ENCODE assay signal across 13 cellular contexts in genomic region chr7:80940539-80941205, GRCh38. TPM values are rescaled to one million over a fixed set of nuclear protein-coding genes. Genes with fewer than 3 reads are reported as not detected.
DNase-seq lines count a peak whose midpoint lies in the region; ATAC-seq and TF ChIP-seq lines count a peak whose summit lies in the region.
"Had no signal": no experiment of that assay in that cellular context is flagged by ENCODE, and none has a peak within 500 bp of the region (broad histone marks: within the 10 kb centered on the region; RNA-seq: fewer than 3 reads in every experiment).

No MANE protein-coding gene starts in this region.

- TF ChIP-seq CTCF in right atrium auricular region (IDR thresholded peaks at IDR 0.05) (no peak), colonic mucosa (IDR thresholded peaks at IDR 0.05) (no peak), mucosa of descending colon (IDR thresholded peaks at IDR 0.05) (no peak)

- H3K27me3 Mint-ChIP-seq in stimulated activated naive B cell treated with anti-CD40 and anti-IgM and Interleukin-4, amounts not matched to agents 10 μg/mL and 1 μg/mL and 100 μg/mL, for 72 hours, result no peaks in the 10 kb centered on the region
- H3K27me3 Mint-ChIP-seq: activated CD8-positive, alpha-beta T cell treated with anti-CD3 and anti-CD28 coated beads for 36 hours; activated naive CD4-positive, alpha-beta T cell treated with anti-CD3 and anti-CD28 coated beads, Interleukin-2, amount 50 U/mL, for 24 hours had no signal

- no peaks in the 10 kb centered on the region for H3K36me3 ChIP-seq in right atrium auricular region
- no peaks in the 10 kb centered on the region for H3K36me3 ChIP-seq in colonic mucosa
- no peaks in the 10 kb centered on the region for H3K36me3 ChIP-seq in mucosa of descending colon (ENCODE audit: low read depth)
- H3K36me3 ChIP-seq: heart left ventricle had no signal

- intact Hi-C loops in cardiac septum (cut with DNase I), result no loop called here
- intact Hi-C loops in colonic mucosa (cut with DNase I), result no loop called here
- intact Hi-C loops in mucosa of descending colon (cut with DNase I, micrococcal nuclease), result no loop called here

- peaks cover 0 to 17% of the 10 kb centered on the region in 2 donors for H3K4me1 ChIP-seq in right atrium auricular region
- peaks cover 10% of the 10 kb centered on the region for H3K4me1 ChIP-seq in colonic mucosa
- H3K4me1 ChIP-seq in mucosa of descending colon (ENCODE audit: low read depth), result peaks cover 10% of the 10 kb centered on the region

- H3K4me3 Mint-ChIP-seq in stimulated activated naive B cell treated with anti-CD40 and anti-IgM and Interleukin-4, amounts not matched to agents 10 μg/mL and 1 μg/mL and 100 μg/mL, for 72 hours, result no peak overlapping the region
- H3K4me3 Mint-ChIP-seq: activated CD8-positive, alpha-beta T cell treated with anti-CD3 and anti-CD28 coated beads for 36 hours; activated naive CD4-positive, alpha-beta T cell treated with anti-CD3 and anti-CD28 coated beads, Interleukin-2, amount 50 U/mL, for 24 hours had no signal

- H3K36me3 Mint-ChIP-seq in stimulated activated naive B cell treated with anti-CD40 and anti-IgM and Interleukin-4, amounts not matched to agents 10 μg/mL and 1 μg/mL and 100 μg/mL, for 72 hours, result no peaks in the 10 kb centered on the region
- H3K36me3 Mint-ChIP-seq: activated naive CD4-positive, alpha-beta T cell treated with anti-CD3 and anti-CD28 coated beads, Interleukin-2, amount 50 U/mL, for 24 hours had no signal

- H3K27ac ChIP-seq in right atrium auricular region (peak overlapping the region; percentile 12 to 57), colonic mucosa (peak overlapping the region; percentile 37)

- no peak overlapping the region for H3K9ac ChIP-seq in colonic mucosa (ENCODE audit: low read depth in 2 of 2, low read length in 2 of 2)

- ATAC-seq in mucosa of descending colon (peak; percentile 50), GM21576 (IDR thresholded peaks at IDR 0.05; ENCODE audit: unreplicated experiment) (no peak)
- no peak for ATAC-seq in stimulated activated naive B cell treated with anti-CD40 and anti-IgM and Interleukin-4, amounts not matched to agents 10 μg/mL and 1 μg/mL and 100 μg/mL, for 72 hours (replicated peaks)
- ATAC-seq: activated CD8-positive, alpha-beta T cell treated with anti-CD3 and anti-CD28 coated beads for 36 hours had no signal

- no peak for DNase-seq in right atrium auricular region (ENCODE audit: low spot score)
- no peak for DNase-seq in cardiac septum (ENCODE audit: low spot score)
- DNase-seq in colonic mucosa, result no peak
- DNase-seq in mucosa of descending colon, result no peak
- no peak for DNase-seq in AG20443 (ENCODE audit: low spot score)
- no peak for DNase-seq in stimulated activated naive B cell treated with anti-CD40 and anti-IgM and Interleukin-4, amounts not matched to agents 10 μg/mL and 1 μg/mL and 100 μg/mL, for 72 hours
- DNase-seq in activated CD4-positive, alpha-beta T cell treated with anti-CD3 and anti-CD28 coated beads for 4 hours, result no peak
- DNase-seq: activated CD8-positive, alpha-beta T cell treated with anti-CD3 and anti-CD28 coated beads for 36 hours; heart left ventricle; mesendoderm; T-helper 2 cell had no signal

- H3K9me3 Mint-ChIP-seq in stimulated activated naive B cell treated with anti-CD40 and anti-IgM and Interleukin-4, amounts not matched to agents 10 μg/mL and 1 μg/mL and 100 μg/mL, for 72 hours, result no peaks in the 10 kb centered on the region
- H3K9me3 Mint-ChIP-seq: activated CD8-positive, alpha-beta T cell treated with anti-CD3 and anti-CD28 coated beads for 36 hours had no signal

- H3K9me3 ChIP-seq in right atrium auricular region (no peaks in the 10 kb centered on the region), colonic mucosa (no peaks in the 10 kb centered on the region), mucosa of descending colon (no peaks in the 10 kb centered on the region)
- H3K9me3 ChIP-seq: heart left ventricle had no signal

- H3K27me3 ChIP-seq in right atrium auricular region (no peaks in the 10 kb centered on the region), colonic mucosa (no peaks in the 10 kb centered on the region)
- H3K27me3 ChIP-seq: heart left ventricle had no signal

- H3K4me1 Mint-ChIP-seq in stimulated activated naive B cell treated with anti-CD40 and anti-IgM and Interleukin-4, amounts not matched to agents 10 μg/mL and 1 μg/mL and 100 μg/mL, for 72 hours, result no peaks in the 10 kb centered on the region
- H3K4me1 Mint-ChIP-seq: activated naive CD4-positive, alpha-beta T cell treated with anti-CD3 and anti-CD28 coated beads, Interleukin-2, amount 50 U/mL, for 24 hours had no signal

- H3K27ac Mint-ChIP-seq in stimulated activated naive B cell treated with anti-CD40 and anti-IgM and Interleukin-4, amounts not matched to agents 10 μg/mL and 1 μg/mL and 100 μg/mL, for 72 hours, result no peak overlapping the region
- H3K27ac Mint-ChIP-seq: activated CD8-positive, alpha-beta T cell treated with anti-CD3 and anti-CD28 coated beads for 36 hours; activated naive CD4-positive, alpha-beta T cell treated with anti-CD3 and anti-CD28 coated beads, Interleukin-2, amount 50 U/mL, for 24 hours had no signal

- H3K4me3 ChIP-seq in right atrium auricular region (no peak overlapping the region), colonic mucosa (no peak overlapping the region), mucosa of descending colon (no peak overlapping the region)
- H3K4me3 ChIP-seq: heart left ventricle had no signal

RNA-seq across cellular contexts. Expression of gene SEMA3C, which starts 21.8 kb away (rescaled TPM):
- total RNA-seq in right atrium auricular region (10 to 100 TPM; 58.3 to 61.6 TPM), cardiac septum (60.8 TPM), colonic mucosa (100 to 1,000 TPM in 1 of 2 donors, 10 to 100 TPM in 1; 41.9 to 103 TPM), mucosa of descending colon (100 to 1,000 TPM in 1 of 3 donors, 10 to 100 TPM in 2; 72.4 to 150 (median 83.7) TPM)
- total RNA-seq: activated CD8-positive, alpha-beta T cell treated with anti-CD3 and anti-CD28 coated beads for 36 hours had no signal
